In genomic region chr7:153509763-153510162, GRCh38 we compare ENCODE assay signal across 32 cellular contexts.
"Had no signal": no experiment of that assay in that cellular context is flagged by ENCODE, and none has a peak within 500 bp of the region (broad histone marks: within the 10 kb centered on the region; RNA-seq: fewer than 3 reads in every experiment).

No MANE protein-coding gene starts in this region.

- DNase-seq: activated B cell treated with CpG ODN at 0.5 μM for 24 hours; activated CD4-positive, alpha-beta T cell treated with anti-CD3 and anti-CD28 coated beads for 48 hours; activated CD4-positive, alpha-beta T cell treated with anti-CD3 and anti-CD28 coated beads, Interleukin-2, amount 50 U/mL, for 1 hour; activated CD4-positive, alpha-beta T cell treated with anti-CD3 and anti-CD28 coated beads, Interleukin-2, amount 50 U/mL, for 48 hours; activated CD8-positive, alpha-beta memory T cell treated with anti-CD3 and anti-CD28 coated beads for 24 hours; activated CD8-positive, alpha-beta T cell treated with anti-CD3 and anti-CD28 coated beads for 36 hours; activated effector memory CD4-positive, alpha-beta T cell treated with anti-CD3 and anti-CD28 coated beads, Interleukin-2, amount 50 U/mL, for 16 hours; activated naive CD4-positive, alpha-beta T cell treated with anti-CD3 and anti-CD28 coated beads for 36 hours; activated naive CD8-positive, alpha-beta T cell treated with anti-CD3 and anti-CD28 coated beads for 36 hours; activated naive CD8-positive, alpha-beta T cell treated with anti-CD3 and anti-CD28 coated beads, Interleukin-2, amount 50 U/mL, for 24 hours; activated T-cell treated with anti-CD3 and anti-CD28 coated beads, Interleukin-2, amount 50 U/mL, for 4 hours; adrenal gland; brain microvascular endothelial cell; dorsolateral prefrontal cortex; effector memory CD4-positive, alpha-beta T cell; endodermal cell; foreskin melanocyte; head of caudate nucleus; T-helper 1 cell; T-helper 17 cell; T1000; WERI-Rb-1 had no signal

- H3K36me3 Mint-ChIP-seq: activated naive CD4-positive, alpha-beta T cell treated with anti-CD3 and anti-CD28 coated beads, Interleukin-2, amount 50 U/mL, for 24 hours; activated naive CD8-positive, alpha-beta T cell treated with anti-CD3 and anti-CD28 coated beads for 36 hours had no signal

- ATAC-seq: activated CD4-positive, CD25-positive, alpha-beta regulatory T cell treated with anti-CD3 and anti-CD28 coated beads, Interleukin-2, amount 50 U/mL, for 24 hours; activated CD8-positive, alpha-beta T cell treated with anti-CD3 and anti-CD28 coated beads for 36 hours; activated naive CD8-positive, alpha-beta T cell treated with anti-CD3 and anti-CD28 coated beads, Interleukin-2, amount 50 U/mL, for 24 hours; activated T-cell treated with anti-CD3 and anti-CD28 coated beads, Interleukin-2, amount 50 U/mL, for 4 hours; esophagus mucosa; T-helper 17 cell had no signal

- H3K27ac ChIP-seq: adrenal gland, ascending aorta, brain microvascular endothelial cell, coronary artery, dorsolateral prefrontal cortex, WERI-Rb-1 had no signal

- H3K27me3 Mint-ChIP-seq: activated B cell treated with CpG ODN at 0.5 μM for 24 hours; activated CD8-positive, alpha-beta T cell treated with anti-CD3 and anti-CD28 coated beads for 36 hours; activated naive CD4-positive, alpha-beta T cell treated with anti-CD3 and anti-CD28 coated beads, Interleukin-2, amount 50 U/mL, for 24 hours; activated naive CD8-positive, alpha-beta T cell treated with anti-CD3 and anti-CD28 coated beads for 36 hours; activated naive CD8-positive, alpha-beta T cell treated with anti-CD3 and anti-CD28 coated beads, Interleukin-2, amount 50 U/mL, for 24 hours; central memory CD8-positive, alpha-beta T cell; dendritic cell treated with granulocyte-macrophage colony-stimulating factor and Interleukin-4, amounts not matched to agents 40 ng/mL and 50 ng/mL, for 4 days; T-helper 17 cell had no signal

- H3K4me1 Mint-ChIP-seq: activated B cell treated with CpG ODN at 0.5 μM for 24 hours; activated naive CD4-positive, alpha-beta T cell treated with anti-CD3 and anti-CD28 coated beads, Interleukin-2, amount 50 U/mL, for 24 hours; activated naive CD8-positive, alpha-beta T cell treated with anti-CD3 and anti-CD28 coated beads for 36 hours; activated naive CD8-positive, alpha-beta T cell treated with anti-CD3 and anti-CD28 coated beads, Interleukin-2, amount 50 U/mL, for 24 hours; central memory CD8-positive, alpha-beta T cell; endodermal cell; T-helper 17 cell had no signal

- H3K27me3 ChIP-seq: adrenal gland, ascending aorta, brain microvascular endothelial cell had no signal

- H3K4me1 ChIP-seq: adrenal gland, ascending aorta had no signal

- H3K9me3 Mint-ChIP-seq: activated naive CD4-positive, alpha-beta T cell treated with anti-CD3 and anti-CD28 coated beads, Interleukin-2, amount 50 U/mL, for 24 hours; activated naive CD8-positive, alpha-beta T cell treated with anti-CD3 and anti-CD28 coated beads for 36 hours; activated T-helper 1 cell treated with anti-CD3 and anti-CD28 coated beads, Interleukin-12 subunit alpha, Interleukin-12 subunit beta, Interleukin-2, Interleukin-4 antibody, amounts not matched to agents 30 ng/mL and 10 ng/mL and 1 ng/mL, durations not matched to agents 14 hours and 24 hours and 36 hours had no signal

- H3K27ac Mint-ChIP-seq: activated B cell treated with CpG ODN at 0.5 μM for 24 hours; activated CD8-positive, alpha-beta T cell treated with anti-CD3 and anti-CD28 coated beads for 36 hours; activated naive CD4-positive, alpha-beta T cell treated with anti-CD3 and anti-CD28 coated beads for 36 hours; activated naive CD4-positive, alpha-beta T cell treated with anti-CD3 and anti-CD28 coated beads, Interleukin-2, amount 50 U/mL, for 24 hours; activated naive CD8-positive, alpha-beta T cell treated with anti-CD3 and anti-CD28 coated beads for 36 hours; activated naive CD8-positive, alpha-beta T cell treated with anti-CD3 and anti-CD28 coated beads, Interleukin-2, amount 50 U/mL, for 24 hours; activated T-helper 1 cell treated with anti-CD3 and anti-CD28 coated beads, Interleukin-12 subunit alpha, Interleukin-12 subunit beta, Interleukin-2, Interleukin-4 antibody, amounts not matched to agents 30 ng/mL and 10 ng/mL and 1 ng/mL, durations not matched to agents 14 hours and 24 hours and 36 hours; activated T-helper 2 cell treated with anti-CD3 and anti-CD28 coated beads, Interferon-gamma antibody, Interleukin-2, Interleukin-4, amounts not matched to agents 10 μg/mL and 5 μg/mL and 100 μg/mL, durations not matched to agents 14 hours and 24 hours and 36 hours; dendritic cell treated with granulocyte-macrophage colony-stimulating factor and Interleukin-4, amounts not matched to agents 40 ng/mL and 50 ng/mL, for 4 days; endodermal cell; T-helper 17 cell; T-helper 2 cell treated with Interferon-gamma antibody and Interleukin-4, amounts not matched to agents 5 μg/mL and 100 μg/mL, for 36 hours had no signal

- H3K4me3 Mint-ChIP-seq: activated B cell treated with CpG ODN at 0.5 μM for 24 hours; activated CD8-positive, alpha-beta T cell treated with anti-CD3 and anti-CD28 coated beads for 36 hours; activated naive CD4-positive, alpha-beta T cell treated with anti-CD3 and anti-CD28 coated beads for 36 hours; activated naive CD4-positive, alpha-beta T cell treated with anti-CD3 and anti-CD28 coated beads, Interleukin-2, amount 50 U/mL, for 24 hours; activated naive CD8-positive, alpha-beta T cell treated with anti-CD3 and anti-CD28 coated beads for 36 hours; activated naive CD8-positive, alpha-beta T cell treated with anti-CD3 and anti-CD28 coated beads, Interleukin-2, amount 50 U/mL, for 24 hours; activated T-cell treated with anti-CD3 and anti-CD28 coated beads, Interleukin-2, amount 50 U/mL, for 4 hours; activated T-helper 1 cell treated with anti-CD3 and anti-CD28 coated beads, Interleukin-12 subunit alpha, Interleukin-12 subunit beta, Interleukin-2, Interleukin-4 antibody, amounts not matched to agents 30 ng/mL and 10 ng/mL and 1 ng/mL, durations not matched to agents 14 hours and 24 hours and 36 hours; central memory CD8-positive, alpha-beta T cell; dendritic cell treated with granulocyte-macrophage colony-stimulating factor and Interleukin-4, amounts not matched to agents 40 ng/mL and 50 ng/mL, for 4 days; endodermal cell; T-helper 17 cell; T-helper 2 cell treated with Interferon-gamma antibody and Interleukin-4, amounts not matched to agents 5 μg/mL and 100 μg/mL, for 36 hours had no signal
